Comparison of ENCODE assay signal across 18 cellular contexts in genomic region chr11:11583801-11584445, GRCh38. TPM values are rescaled to one million over a fixed set of nuclear protein-coding genes. Genes with fewer than 3 reads are reported as not detected.
A peak's percentile ranks its signal among the peaks of the same experiment; 100 is the strongest.
DNase-seq lines count a peak whose midpoint lies in the region; ATAC-seq and TF ChIP-seq lines count a peak whose summit lies in the region.
"Had no signal": no experiment of that assay in that cellular context is flagged by ENCODE, and none has a peak within 500 bp of the region (broad histone marks: within the 10 kb centered on the region; RNA-seq: fewer than 3 reads in every experiment).

No MANE protein-coding gene starts in this region.

- no peak for ATAC-seq in activated CD4-positive, alpha-beta T cell treated with anti-CD3 and anti-CD28 coated beads for 36 hours
- no peak for ATAC-seq in HG02970 (IDR thresholded peaks at IDR 0.05; ENCODE audit: low FRiP score, unreplicated experiment)
- ATAC-seq: left ventricle myocardium superior, T-cell had no signal

- H3K27ac ChIP-seq in RWPE1, result peak overlapping the region; percentile 51; the same call in 1 of the 2 replicates
- no peak overlapping the region for H3K27ac ChIP-seq in ovary
- H3K27ac ChIP-seq: parathyroid adenoma had no signal

- H3K27ac Mint-ChIP-seq in HFFc6 (peak overlapping the region; percentile 64), osteocyte (ENCODE audit: unreplicated experiment) (peak overlapping the region; percentile 20)
- no peak overlapping the region for H3K27ac Mint-ChIP-seq in activated CD4-positive, alpha-beta T cell treated with anti-CD3 and anti-CD28 coated beads for 36 hours
- no peak overlapping the region for H3K27ac Mint-ChIP-seq in activated T-helper 1 cell treated with anti-CD3 and anti-CD28 coated beads, Interleukin-12 subunit alpha, Interleukin-12 subunit beta, Interleukin-2, Interleukin-4 antibody, amounts not matched to agents 30 ng/mL and 10 ng/mL and 1 ng/mL, durations not matched to agents 14 hours and 24 hours and 36 hours
- H3K27ac Mint-ChIP-seq: activated B cell treated with CpG ODN at 0.5 μM for 24 hours, IgD-negative memory B cell, T-cell had no signal

- H3K27me3 Mint-ChIP-seq in HFFc6 (ENCODE audit: insufficient read depth) (peaks cover 16% of the 10 kb centered on the region), osteocyte (ENCODE audit: unreplicated experiment) (no peaks in the 10 kb centered on the region)
- peaks cover 3% of the 10 kb centered on the region for H3K27me3 Mint-ChIP-seq in activated CD4-positive, alpha-beta T cell treated with anti-CD3 and anti-CD28 coated beads for 36 hours
- no peaks in the 10 kb centered on the region for H3K27me3 Mint-ChIP-seq in activated T-helper 1 cell treated with anti-CD3 and anti-CD28 coated beads, Interleukin-12 subunit alpha, Interleukin-12 subunit beta, Interleukin-2, Interleukin-4 antibody, amounts not matched to agents 30 ng/mL and 10 ng/mL and 1 ng/mL, durations not matched to agents 14 hours and 24 hours and 36 hours (ENCODE audit: insufficient read depth)
- H3K27me3 Mint-ChIP-seq: IgD-negative memory B cell, T-cell had no signal

- 81 to 88% (median 86%) methylated on average over 7 of the region's 7 CpGs for WGBS in ovary, 3 donors

- TF ChIP-seq CTCF in HFFc6 (IDR thresholded peaks at IDR 0.05) (no peak), RWPE1 (conservative IDR thresholded peaks at IDR 0.05; ENCODE audit: low read depth) (no peak), choroid plexus epithelial cell (conservative IDR thresholded peaks at IDR 0.05; ENCODE audit: low read depth, low read length) (no peak), osteocyte (IDR thresholded peaks at IDR 0.05) (no peak), ovary (IDR thresholded peaks at IDR 0.05) (no peak)

- H3K4me1 ChIP-seq in ovary (ENCODE audit: insufficient read depth), result no peaks in the 10 kb centered on the region
- H3K4me1 ChIP-seq: BE2C had no signal

- H3K4me3 ChIP-seq in choroid plexus epithelial cell (ENCODE audit: low read depth, low read length), result no peak overlapping the region
- no peak overlapping the region for H3K4me3 ChIP-seq in ovary

- H3K4me1 Mint-ChIP-seq in HFFc6 (ENCODE audit: low read depth) (peaks cover 48% of the 10 kb centered on the region), osteocyte (ENCODE audit: unreplicated experiment) (peaks cover 40% of the 10 kb centered on the region)
- H3K4me1 Mint-ChIP-seq in activated CD4-positive, alpha-beta T cell treated with anti-CD3 and anti-CD28 coated beads for 36 hours, result no peaks in the 10 kb centered on the region
- no peaks in the 10 kb centered on the region for H3K4me1 Mint-ChIP-seq in activated T-helper 1 cell treated with anti-CD3 and anti-CD28 coated beads, Interleukin-12 subunit alpha, Interleukin-12 subunit beta, Interleukin-2, Interleukin-4 antibody, amounts not matched to agents 30 ng/mL and 10 ng/mL and 1 ng/mL, durations not matched to agents 14 hours and 24 hours and 36 hours (ENCODE audit: low read depth)
- H3K4me1 Mint-ChIP-seq: activated B cell treated with CpG ODN at 0.5 μM for 24 hours, IgD-negative memory B cell, T-cell had no signal

- no peaks in the 10 kb centered on the region for H3K27me3 ChIP-seq in ovary
- H3K27me3 ChIP-seq: BE2C had no signal

- no peak for DNase-seq in HFFc6
- no peak for DNase-seq in RWPE1 (ENCODE audit: low spot score)
- peak; percentile 4 for DNase-seq in choroid plexus epithelial cell (ENCODE audit: low read depth)
- peak; percentile 10 for DNase-seq in osteocyte (ENCODE audit: extremely low spot score, unreplicated experiment)
- DNase-seq in activated CD4-positive, alpha-beta T cell treated with anti-CD3 and anti-CD28 coated beads for 36 hours, result no peak
- no peak for DNase-seq in activated T-helper 1 cell treated with anti-CD3 and anti-CD28 coated beads, Interleukin-12 subunit alpha, Interleukin-12 subunit beta, Interleukin-2, Interleukin-4 antibody, amounts not matched to agents 30 ng/mL and 10 ng/mL and 1 ng/mL, durations not matched to agents 14 hours and 24 hours and 36 hours (ENCODE audit: low spot score)
- no peak for DNase-seq in ovary
- DNase-seq: activated B cell treated with CpG ODN at 0.5 μM for 24 hours; activated CD8-positive, alpha-beta memory T cell treated with anti-CD3 and anti-CD28 coated beads for 24 hours; BE2C; central memory CD4-positive, alpha-beta T cell; left ventricle myocardium superior; small intestine; T-cell had no signal

- no peaks in the 10 kb centered on the region for H3K9me3 ChIP-seq in ovary
- H3K9me3 ChIP-seq: BE2C had no signal

- no peaks in the 10 kb centered on the region for H3K36me3 ChIP-seq in ovary
- H3K36me3 ChIP-seq: BE2C had no signal

- POLR2A ChIA-PET in RWPE1 (lab: Yijun Ruan, JAX; ENCODE audit: low non-redundant PET), result no interaction called here
- POLR2A ChIA-PET in activated CD4-positive, alpha-beta T cell treated with anti-CD3 and anti-CD28 coated beads for 36 hours (lab: Charles Lee), result no interaction called here

- H3K36me3 Mint-ChIP-seq in HFFc6 (ENCODE audit: low read depth) (no peaks in the 10 kb centered on the region), osteocyte (ENCODE audit: unreplicated experiment) (peaks cover 2% of the 10 kb centered on the region)
- H3K36me3 Mint-ChIP-seq in activated CD4-positive, alpha-beta T cell treated with anti-CD3 and anti-CD28 coated beads for 36 hours (ENCODE audit: low read depth), result no peaks in the 10 kb centered on the region
- H3K36me3 Mint-ChIP-seq in activated T-helper 1 cell treated with anti-CD3 and anti-CD28 coated beads, Interleukin-12 subunit alpha, Interleukin-12 subunit beta, Interleukin-2, Interleukin-4 antibody, amounts not matched to agents 30 ng/mL and 10 ng/mL and 1 ng/mL, durations not matched to agents 14 hours and 24 hours and 36 hours (ENCODE audit: low read depth), result no peaks in the 10 kb centered on the region
- H3K36me3 Mint-ChIP-seq: IgD-negative memory B cell, T-cell had no signal

- intact Hi-C loops in activated CD4-positive, alpha-beta T cell treated with anti-CD3 and anti-CD28 coated beads for 36 hours (cut with DNase I, micrococcal nuclease), result no loop called here
- intact Hi-C loops in activated T-helper 1 cell treated with anti-CD3 and anti-CD28 coated beads, Interleukin-12 subunit alpha, Interleukin-12 subunit beta, Interleukin-2, Interleukin-4 antibody, amounts not matched to agents 30 ng/mL and 10 ng/mL and 1 ng/mL, durations not matched to agents 14 hours and 24 hours and 36 hours (cut with micrococcal nuclease), result no loop called here
- intact Hi-C loops in ovary (cut with DNase I), result no loop called here

- no peak for TF ChIP-seq POLR2A in ovary (IDR thresholded peaks at IDR 0.05)

- H3K9me3 Mint-ChIP-seq in HFFc6 (no peaks in the 10 kb centered on the region), osteocyte (ENCODE audit: unreplicated experiment) (no peaks in the 10 kb centered on the region)
- no peaks in the 10 kb centered on the region for H3K9me3 Mint-ChIP-seq in activated CD4-positive, alpha-beta T cell treated with anti-CD3 and anti-CD28 coated beads for 36 hours (ENCODE audit: low read depth)
- H3K9me3 Mint-ChIP-seq in activated T-helper 1 cell treated with anti-CD3 and anti-CD28 coated beads, Interleukin-12 subunit alpha, Interleukin-12 subunit beta, Interleukin-2, Interleukin-4 antibody, amounts not matched to agents 30 ng/mL and 10 ng/mL and 1 ng/mL, durations not matched to agents 14 hours and 24 hours and 36 hours, result no peaks in the 10 kb centered on the region
- H3K9me3 Mint-ChIP-seq: activated B cell treated with CpG ODN at 0.5 μM for 24 hours, IgD-negative memory B cell, T-cell had no signal

- TF ChIP-seq EP300 in ovary (IDR thresholded peaks at IDR 0.05), result no peak

- H3K4me3 Mint-ChIP-seq in HFFc6, result peak overlapping the region; percentile 44; the same call in 1 of the 2 replicates
- H3K4me3 Mint-ChIP-seq in osteocyte (ENCODE audit: unreplicated experiment), result no peak overlapping the region
- H3K4me3 Mint-ChIP-seq in activated CD4-positive, alpha-beta T cell treated with anti-CD3 and anti-CD28 coated beads for 36 hours, result no peak overlapping the region
- no peak overlapping the region for H3K4me3 Mint-ChIP-seq in activated T-helper 1 cell treated with anti-CD3 and anti-CD28 coated beads, Interleukin-12 subunit alpha, Interleukin-12 subunit beta, Interleukin-2, Interleukin-4 antibody, amounts not matched to agents 30 ng/mL and 10 ng/mL and 1 ng/mL, durations not matched to agents 14 hours and 24 hours and 36 hours
- H3K4me3 Mint-ChIP-seq: activated B cell treated with CpG ODN at 0.5 μM for 24 hours, IgD-negative memory B cell, T-cell had no signal

- CTCF ChIA-PET in RWPE1 (lab: Yijun Ruan, JAX), result interaction anchor here (0.6 kb wide), 4 partner anchors 37 to 1600 kb away, joined by 3 read pairs; no protein-coding TSS in a partner anchor
- CTCF ChIA-PET in activated CD4-positive, alpha-beta T cell treated with anti-CD3 and anti-CD28 coated beads for 36 hours (lab: Charles Lee), result no interaction called here

RNA-seq across cellular contexts. Expression of gene GALNT18, which starts 37.9 kb away (rescaled TPM):
- 10 to 100 TPM in 4 of 6 experiments, 1 to 10 TPM in 2; 2.7 to 13.7 (median 12.4) TPM for total RNA-seq in HFFc6 (2021; fragmentation: NEBNext Ultra II Directional; extraction: Animal tissue kit (Norgen Biotek cat#: 25700))
- total RNA-seq in osteocyte (39.8 and 42.5 TPM in 2 replicates), ovary (10 to 100 TPM in 2 of 7 donors, 1 to 10 TPM in 5; 3.0 to 12.3 (median 7.0) TPM)
- 1 to 10 TPM; 6.9 to 8.8 TPM for total RNA-seq in activated CD4-positive, alpha-beta T cell treated with anti-CD3 and anti-CD28 coated beads for 36 hours
- 5.3 and 5.7 TPM in 2 replicates for total RNA-seq in activated T-helper 1 cell treated with anti-CD3 and anti-CD28 coated beads, Interleukin-12 subunit alpha, Interleukin-12 subunit beta, Interleukin-2, Interleukin-4 antibody, amounts not matched to agents 30 ng/mL and 10 ng/mL and 1 ng/mL, durations not matched to agents 14 hours and 24 hours and 36 hours
- polyA plus RNA-seq in ovary, result 10 to 100 TPM in 1 of 2 donors, 1 to 10 TPM in 1; 7.7 to 13.2 TPM
- total RNA-seq: activated B cell treated with CpG ODN at 0.5 μM for 24 hours, G401 had no signal
- polyA plus RNA-seq: IgD-negative memory B cell had no signal

Comparison
In these comparisons a context has a peak if more than half of its experiments do, and no peak if none do; other contexts are left out.
1. DNase-seq: peak in choroid plexus epithelial cell (single experiment) and osteocyte (single experiment); none in HFFc6 (single experiment), RWPE1 (single experiment), activated CD4-positive, alpha-beta T cell treated with anti-CD3 and anti-CD28 coated beads for 36 hours (single experiment), activated T-helper 1 cell treated with anti-CD3 and anti-CD28 coated beads, Interleukin-12 subunit alpha, Interleukin-12 subunit beta, Interleukin-2, Interleukin-4 antibody, amounts not matched to agents 30 ng/mL and 10 ng/mL and 1 ng/mL, durations not matched to agents 14 hours and 24 hours and 36 hours (single experiment) and ovary (0 of 5).
2. H3K27ac Mint-ChIP-seq: peak in HFFc6 (single experiment) and osteocyte (single experiment); none in activated CD4-positive, alpha-beta T cell treated with anti-CD3 and anti-CD28 coated beads for 36 hours (single experiment) and activated T-helper 1 cell treated with anti-CD3 and anti-CD28 coated beads, Interleukin-12 subunit alpha, Interleukin-12 subunit beta, Interleukin-2, Interleukin-4 antibody, amounts not matched to agents 30 ng/mL and 10 ng/mL and 1 ng/mL, durations not matched to agents 14 hours and 24 hours and 36 hours (single experiment).